ENCODE assay signal across 13 cellular contexts in the genomic region with DNA sequence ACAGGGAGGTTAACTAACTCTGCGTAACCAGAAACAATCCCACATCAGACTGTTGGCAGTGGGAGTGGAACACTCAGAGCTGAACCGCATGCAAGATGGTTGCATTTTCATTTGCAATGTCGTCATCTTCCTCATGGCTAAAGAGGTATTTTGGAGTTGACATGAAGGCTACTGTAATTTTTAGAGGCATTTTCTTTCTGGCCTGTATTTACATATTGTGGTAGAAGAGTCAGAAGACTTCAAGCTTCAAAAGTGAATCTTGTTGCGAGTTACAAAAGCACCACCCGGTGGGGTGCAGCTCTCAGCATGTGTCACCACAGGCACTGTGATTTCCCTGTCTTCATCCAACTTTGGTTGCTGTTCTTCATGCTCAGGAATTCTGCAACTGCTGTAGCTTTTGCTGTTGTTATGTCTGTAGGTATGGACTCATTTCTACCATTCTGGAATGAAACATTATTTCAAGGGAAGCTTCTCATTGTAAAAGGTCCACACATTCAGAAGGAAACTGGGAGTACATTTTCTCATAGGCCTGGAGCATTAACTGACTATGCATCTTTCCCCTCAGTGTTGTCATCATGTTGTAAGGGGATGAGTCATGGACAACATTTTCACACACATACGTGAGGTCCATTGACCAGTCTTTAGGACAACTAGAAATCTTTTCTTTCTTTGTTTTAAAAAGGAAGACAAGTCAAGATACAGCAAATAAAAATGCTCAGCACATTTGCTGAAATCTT. TPM values are rescaled to one million over a fixed set of nuclear protein-coding genes. Genes with fewer than 3 reads are reported as not detected.
A peak's percentile ranks its signal among the peaks of the same experiment; 100 is the strongest.
DNase-seq lines count a peak whose midpoint lies in the region; ATAC-seq and TF ChIP-seq lines count a peak whose summit lies in the region.
"Had no signal": no experiment of that assay in that cellular context is flagged by ENCODE, and none has a peak within 500 bp of the region (broad histone marks: within the 10 kb centered on the region; RNA-seq: fewer than 3 reads in every experiment).

No MANE protein-coding gene starts in this region.

- no peak overlapping the region for H3K4me2 ChIP-seq in Karpas-422 (ENCODE audit: low read depth, low read length, poor library complexity, severe bottlenecking)
- H3K4me2 ChIP-seq: BLaER1 had no signal

- no peaks in the 10 kb centered on the region for H3K79me2 ChIP-seq in Karpas-422 (ENCODE audit: low read length)

- no peaks in the 10 kb centered on the region for H4K20me1 ChIP-seq in Karpas-422 (ENCODE audit: insufficient read depth, low read depth, low read length)
- H4K20me1 ChIP-seq: BLaER1 had no signal

- H3K36me3 ChIP-seq in Karpas-422 (ENCODE audit: insufficient read depth, low read length) = no peaks in the 10 kb centered on the region
- H3K36me3 ChIP-seq: BLaER1 had no signal

- TF ChIP-seq CTCF in AG04449 (IDR thresholded peaks at IDR 0.05; ENCODE audit: insufficient read depth, low read length, missing control alignments) = no peak

- H3K27ac ChIP-seq in epithelial cell of prostate (peak overlapping the region; percentile 7), Karpas-422 (ENCODE audit: low read length) (no peak overlapping the region)
- H3K27ac ChIP-seq: BLaER1 had no signal

- DNase-seq in AG04449 (ENCODE audit: low read depth, low spot score) (peak; percentile 72), MV-4-11 (lab: John Stamatoyannopoulos, UW) (peak; percentile 49), epithelial cell of prostate (ENCODE audit: low read depth, low spot score) (peak; percentile 51), pons (ENCODE audit: low spot score) (no peak), Karpas-422 (no peak), GDM1 (lab: John Stamatoyannopoulos, UW) (no peak)
- no peak for DNase-seq in activated CD4-positive, alpha-beta T cell treated with anti-CD3 and anti-CD28 coated beads for 4 hours
- DNase-seq: activated CD4-positive, alpha-beta T cell treated with anti-CD3 and anti-CD28 coated beads for 36 hours; NCI-H1417; stimulated activated naive B cell treated with anti-CD40 and anti-IgM and Interleukin-4, amounts not matched to agents 10 μg/mL and 1 μg/mL and 100 μg/mL, for 72 hours had no signal

- no peaks in the 10 kb centered on the region for H3K27me3 ChIP-seq in Karpas-422 (ENCODE audit: low read length)
- H3K27me3 ChIP-seq: BLaER1 had no signal

- POLR2A ChIA-PET in AG04449 (lab: Yijun Ruan, JAX) = interaction anchor here (0.6 to 0.8 kb wide), 3 partner anchors 34 to 242 kb away, joined by 3 to 5 read pairs (median 4); no protein-coding TSS in a partner anchor

- ATAC-seq in GM21723 (IDR thresholded peaks at IDR 0.05; ENCODE audit: unreplicated experiment) = peak; percentile 60
- ATAC-seq: activated CD4-positive, alpha-beta T cell treated with anti-CD3 and anti-CD28 coated beads for 36 hours; esophagus mucosa; stimulated activated naive B cell treated with anti-CD40 and anti-IgM and Interleukin-4, amounts not matched to agents 10 μg/mL and 1 μg/mL and 100 μg/mL, for 72 hours had no signal

- H3K4me3 ChIP-seq in AG04449 (ENCODE audit: low read depth, low read length) (no peak overlapping the region), Karpas-422 (ENCODE audit: low read length) (no peak overlapping the region)
- H3K4me3 ChIP-seq: BLaER1 had no signal

- no peaks in the 10 kb centered on the region for H3K4me1 ChIP-seq in Karpas-422 (ENCODE audit: low read length)
- H3K4me1 ChIP-seq: BLaER1 had no signal

- H3K9me3 ChIP-seq in Karpas-422 (ENCODE audit: low read length) = no peaks in the 10 kb centered on the region
- H3K9me3 ChIP-seq: BLaER1 had no signal

- no peak overlapping the region for H2AFZ ChIP-seq in Karpas-422 (ENCODE audit: low read length)

- H3K9ac ChIP-seq in Karpas-422 (ENCODE audit: low read length) = no peak overlapping the region
- H3K9ac ChIP-seq: BLaER1 had no signal

- H3K9me2 ChIP-seq in Karpas-422 (replicated peaks; ENCODE audit: insufficient read depth, low read length) = no peaks in the 10 kb centered on the region

- CTCF ChIA-PET in AG04449 (lab: Yijun Ruan, JAX) = interaction anchor here (1.0 to 1.6 kb wide), 2 partner anchors 11 to 24 kb away, joined by 3 to 5 read pairs; no protein-coding TSS in a partner anchor

RNA-seq across cellular contexts. Expression of a gene that starts 35.4 kb away (rescaled TPM):
- 0.11 TPM in 1 of 2 replicates, not detected in the other for total RNA-seq in Karpas-422 (2014; rRNA removed; shearing (Covaris generic); ENCODE audit: low replicate concordance)
- total RNA-seq: activated CD4-positive, alpha-beta T cell treated with anti-CD3 and anti-CD28 coated beads for 36 hours had no signal

Comparison
In these comparisons a context has a peak if more than half of its experiments do, and no peak if none do; other contexts are left out.
1. DNase-seq: peak in AG04449 (single experiment), MV-4-11 (single experiment) and epithelial cell of prostate (single experiment); none in pons (single experiment), activated CD4-positive, alpha-beta T cell treated with anti-CD3 and anti-CD28 coated beads for 4 hours (0 of 2), Karpas-422 (single experiment) and GDM1 (single experiment).